Comparison of ENCODE assay signal across 1 cellular context in genomic region chr2:183474912-183475695, GRCh38.
TF ChIP-seq lines count a peak whose summit lies in the region.

No MANE protein-coding gene starts in this region.

TF ChIP-seq in H1, 55 proteins besides CTCF, POLR2A, EP300 and RAD21 (continued from another document):
- TF ChIP-seq CHD2 (IDR thresholded peaks at IDR 0.05; ENCODE audit: low read length) (no peak), SP1 (IDR thresholded peaks at IDR 0.05; ENCODE audit: low read depth, low read length) (no peak; the same call in 1 of the 2 replicates)
